Comparison of ENCODE assay signal across 9 cellular contexts in genomic region chrX:100829730-100830129, GRCh38. TPM values are rescaled to one million over a fixed set of nuclear protein-coding genes. Genes with fewer than 3 reads are reported as not detected.
DNase-seq lines count a peak whose midpoint lies in the region; ATAC-seq lines count a peak whose summit lies in the region.
"Had no signal": no experiment of that assay in that cellular context is flagged by ENCODE, and none has a peak within 500 bp of the region (broad histone marks: within the 10 kb centered on the region; RNA-seq: fewer than 3 reads in every experiment).

No MANE protein-coding gene starts in this region.

- peak overlapping the region; percentile 91 for H3K27ac Mint-ChIP-seq in memory B cell

- H3K9me3 Mint-ChIP-seq in memory B cell: no peaks in the 10 kb centered on the region

- DNase-seq in SIG-M5 (lab: John Stamatoyannopoulos, UW) (peak; percentile 20), memory B cell (ENCODE audit: low spot score in 2 of 2) (peak in 1 of 2 donors; percentile 3), NCI-H187 (lab: John Stamatoyannopoulos, UW) (no peak), mucosa of gallbladder (ENCODE audit: low spot score) (no peak), hippocampal formation (lab: John Stamatoyannopoulos, UW) (no peak), NCI-H1436 treated with DMSO at 0.1 percent for 48 hours (lab: John Stamatoyannopoulos, UW) (no peak)

- H3K27me3 Mint-ChIP-seq in memory B cell: no peaks in the 10 kb centered on the region

- ATAC-seq in GM18867 (IDR thresholded peaks at IDR 0.05; ENCODE audit: unreplicated experiment) (peak; percentile 73), HG02870 (IDR thresholded peaks at IDR 0.05; ENCODE audit: unreplicated experiment) (peak; percentile 54), memory B cell (ENCODE audit: low read depth) (peak; percentile 92)

- H3K4me3 Mint-ChIP-seq in memory B cell: peak overlapping the region; percentile 2

- peaks cover 9% of the 10 kb centered on the region for H3K4me1 Mint-ChIP-seq in memory B cell

- H3K36me3 Mint-ChIP-seq in memory B cell: peaks cover 25% of the 10 kb centered on the region

RNA-seq across cellular contexts. Expression of gene CSTF2, which starts 9.5 kb away (rescaled TPM):
- total RNA-seq in mucosa of gallbladder: 19.5 TPM

RNA-seq across cellular contexts. Expression of gene NOX1, which starts 44.4 kb away (rescaled TPM):
- total RNA-seq in mucosa of gallbladder: not detected
- total RNA-seq: epithelial cell of proximal tubule had no signal
